ENCODE assay signal across 8 cellular contexts in genomic region chr4:39365931-39366771, GRCh38. TPM values are rescaled to one million over a fixed set of nuclear protein-coding genes. Genes with fewer than 3 reads are reported as not detected.
DNase-seq lines count a peak whose midpoint lies in the region; ATAC-seq and TF ChIP-seq lines count a peak whose summit lies in the region.

Gene RFC1, minus strand, starts transcription at chr4:39366362. Its CDS starts 121 bp downstream, at chr4:39366241.

- peak within 1 kb of the TSS; percentile 94 for H3K27ac Mint-ChIP-seq in progenitor cell of endocrine pancreas

- H3K4me1 ChIP-seq in left ventricle myocardium inferior (peaks cover 33% of the 10 kb centered on the region), upper lobe of right lung (peaks cover 26% of the 10 kb centered on the region)

- H3K27ac ChIP-seq in left ventricle myocardium inferior (replicated peaks) (peak within 1 kb of the TSS; percentile 80), upper lobe of right lung (peak within 1 kb of the TSS; percentile 89)

- H3K9me3 ChIP-seq in left ventricle myocardium inferior (replicated peaks) (peaks cover 2% of the 10 kb centered on the region), upper lobe of right lung (no peaks in the 10 kb centered on the region)

- no peaks in the 10 kb centered on the region for H3K27me3 ChIP-seq in GM06990 (replicated peaks; ENCODE audit: control insufficient read depth, insufficient read depth, low read length)
- no peaks in the 10 kb centered on the region for H3K27me3 ChIP-seq in left ventricle myocardium inferior (ENCODE audit: low read depth)
- H3K27me3 ChIP-seq in upper lobe of right lung: no peaks in the 10 kb centered on the region

- H3K9me3 Mint-ChIP-seq in progenitor cell of endocrine pancreas (ENCODE audit: low read depth): peaks cover 11% of the 10 kb centered on the region

- H3K36me3 Mint-ChIP-seq in progenitor cell of endocrine pancreas (ENCODE audit: insufficient read depth): peaks cover 4% of the 10 kb centered on the region

- H3K36me3 ChIP-seq in GM06990 (ENCODE audit: control insufficient read depth, insufficient read depth, low read length) (no peaks in the 10 kb centered on the region), left ventricle myocardium inferior (peaks cover 2% of the 10 kb centered on the region), upper lobe of right lung (no peaks in the 10 kb centered on the region)

- DNase-seq in GM06990 (ENCODE audit: extremely low read depth, insufficient read length): peak; percentile 92
- DNase-seq in NCI-H1436 (lab: John Stamatoyannopoulos, UW): peak; percentile 87
- peak; percentile 88 for DNase-seq in amniotic epithelial cell (ENCODE audit: low read depth)
- peak; percentile 93 for DNase-seq in left ventricle myocardium inferior
- DNase-seq in progenitor cell of endocrine pancreas (ENCODE audit: low spot score, unreplicated experiment): peak; percentile 90
- peak; percentile 97 for DNase-seq in upper lobe of right lung

- peak; percentile 90 for ATAC-seq in HG02642 (IDR thresholded peaks at IDR 0.05; ENCODE audit: poor library complexity, unreplicated experiment)
- peak; percentile 99 for ATAC-seq in upper lobe of right lung

- H3K4me1 Mint-ChIP-seq in progenitor cell of endocrine pancreas (ENCODE audit: low read depth): peaks cover 14% of the 10 kb centered on the region

- H3K4me3 ChIP-seq in GM06990 (replicated peaks; ENCODE audit: low read depth, low read length) (peak within 1 kb of the TSS; percentile 80), left ventricle myocardium inferior (peak within 1 kb of the TSS; percentile 90), upper lobe of right lung (peak within 1 kb of the TSS; percentile 99)

- TF ChIP-seq CTCF in GM06990 (IDR thresholded peaks at IDR 0.05; ENCODE audit: insufficient read depth, low read length, poor library complexity, severe bottlenecking) (no peak), left ventricle myocardium inferior (IDR thresholded peaks at IDR 0.05; ENCODE audit: borderline replicate concordance) (no peak), progenitor cell of endocrine pancreas (IDR thresholded peaks at IDR 0.05; ENCODE audit: unreplicated experiment) (no peak), upper lobe of right lung (IDR thresholded peaks at IDR 0.05) (no peak)

- intact Hi-C loops in T-helper 1 cell treated with Interleukin-12 subunit alpha and Interleukin-12 subunit beta and Interleukin-4 antibody, amounts not matched to agents 30 ng/mL and 1 ng/mL, for 36 hours (cut with micrococcal nuclease): loop anchor here (1.0 to 10.0 kb wide), 11 partner anchors 93 to 1309 kb away; partner anchors contain the start of genes LIAS, N4BP2, PDS5A and SMIM14
- intact Hi-C loops in left ventricle myocardium inferior (cut with micrococcal nuclease): no loop called here
- intact Hi-C loops in upper lobe of right lung (cut with DNase I): no loop called here

- peaks cover 8% of the 10 kb centered on the region for H3K27me3 Mint-ChIP-seq in progenitor cell of endocrine pancreas

- peak within 1 kb of the TSS; percentile 85 for H3K4me3 Mint-ChIP-seq in progenitor cell of endocrine pancreas (ENCODE audit: low read depth)

RNA-seq across cellular contexts. Expression of gene RFC1, which starts in this region (rescaled TPM):
- total RNA-seq in T-helper 1 cell treated with Interleukin-12 subunit alpha and Interleukin-12 subunit beta and Interleukin-4 antibody, amounts not matched to agents 30 ng/mL and 1 ng/mL, for 36 hours: 61.3 and 70.8 TPM in 2 replicates
- total RNA-seq in left ventricle myocardium inferior: 22.0 TPM
- 46.8 and 58.6 TPM in 2 replicates for total RNA-seq in progenitor cell of endocrine pancreas
- 55.5 TPM for total RNA-seq in upper lobe of right lung

Comparison
In these comparisons a context has a peak if more than half of its experiments do, and no peak if none do; other contexts are left out.
1. Peak in every context shown above with its lines: DNase-seq, ATAC-seq, H3K4me3 ChIP-seq and H3K27ac ChIP-seq.